ENCODE assay signal across 8 cellular contexts in genomic region chr20:50464026-50464724, GRCh38. TPM values are rescaled to one million over a fixed set of nuclear protein-coding genes. Genes with fewer than 3 reads are reported as not detected.
DNase-seq lines count a peak whose midpoint lies in the region; ATAC-seq, FAIRE-seq and TF ChIP-seq lines count a peak whose summit lies in the region.

No MANE protein-coding gene starts in this region.

- H3K27me3 Mint-ChIP-seq in activated T-helper 1 cell treated with anti-CD3 and anti-CD28 coated beads, Interleukin-12 subunit alpha, Interleukin-12 subunit beta, Interleukin-2, Interleukin-4 antibody, amounts not matched to agents 30 ng/mL and 10 ng/mL and 1 ng/mL, durations not matched to agents 14 hours and 24 hours and 36 hours (ENCODE audit: insufficient read depth), result peaks cover 2% of the 10 kb centered on the region

- FAIRE-seq in urothelium cell line (lab: Jason Lieb, UNC), result peak; percentile 62

- peak; percentile 59 for ATAC-seq in HG03280 (IDR thresholded peaks at IDR 0.05; ENCODE audit: unreplicated experiment)
- ATAC-seq in omental fat pad (ENCODE audit: low FRiP score), result peak; percentile 63
- ATAC-seq in HG03520 (IDR thresholded peaks at IDR 0.05; ENCODE audit: unreplicated experiment), result no peak

- no peaks in the 10 kb centered on the region for H3K9me3 Mint-ChIP-seq in activated T-helper 1 cell treated with anti-CD3 and anti-CD28 coated beads, Interleukin-12 subunit alpha, Interleukin-12 subunit beta, Interleukin-2, Interleukin-4 antibody, amounts not matched to agents 30 ng/mL and 10 ng/mL and 1 ng/mL, durations not matched to agents 14 hours and 24 hours and 36 hours

- H3K4me3 Mint-ChIP-seq in activated T-helper 1 cell treated with anti-CD3 and anti-CD28 coated beads, Interleukin-12 subunit alpha, Interleukin-12 subunit beta, Interleukin-2, Interleukin-4 antibody, amounts not matched to agents 30 ng/mL and 10 ng/mL and 1 ng/mL, durations not matched to agents 14 hours and 24 hours and 36 hours, result no peak overlapping the region

- H3K9me3 ChIP-seq in Peyer's patch, result no peaks in the 10 kb centered on the region

- H3K4me3 ChIP-seq in Peyer's patch, result peak overlapping the region in 3 of 4 donors; percentile 0 to 9 (median 1)
- H3K4me3 ChIP-seq in fibroblast of pulmonary artery (replicated peaks; ENCODE audit: low read depth, low read length), result no peak overlapping the region

- no peak overlapping the region for H3K27ac ChIP-seq in Peyer's patch

- TF ChIP-seq CTCF in Peyer's patch (IDR thresholded peaks at IDR 0.05) (peak; percentile 62 to 83 (median 72)), fibroblast of pulmonary artery (IDR thresholded peaks at IDR 0.05; ENCODE audit: low read length, missing control alignments) (peak; percentile 60), omental fat pad (IDR thresholded peaks at IDR 0.05) (peak in 1 of 3 donors; percentile 74)

- peaks cover 0 to 6% (median 0%) of the 10 kb centered on the region in 4 donors for H3K4me1 ChIP-seq in Peyer's patch

- H3K36me3 Mint-ChIP-seq in activated T-helper 1 cell treated with anti-CD3 and anti-CD28 coated beads, Interleukin-12 subunit alpha, Interleukin-12 subunit beta, Interleukin-2, Interleukin-4 antibody, amounts not matched to agents 30 ng/mL and 10 ng/mL and 1 ng/mL, durations not matched to agents 14 hours and 24 hours and 36 hours (ENCODE audit: low read depth), result peaks cover 2% of the 10 kb centered on the region

- TF ChIP-seq POLR2A in Peyer's patch (IDR thresholded peaks at IDR 0.05), result no peak

- intact Hi-C loops in activated T-helper 1 cell treated with anti-CD3 and anti-CD28 coated beads, Interleukin-12 subunit alpha, Interleukin-12 subunit beta, Interleukin-2, Interleukin-4 antibody, amounts not matched to agents 30 ng/mL and 10 ng/mL and 1 ng/mL, durations not matched to agents 14 hours and 24 hours and 36 hours (cut with micrococcal nuclease), result loop anchor here (1.0 to 10.0 kb wide), 6 partner anchors 77 to 482 kb away; partner anchors contain the start of genes CEBPB, SNAI1 and UBE2V1

- H3K27ac Mint-ChIP-seq in activated T-helper 1 cell treated with anti-CD3 and anti-CD28 coated beads, Interleukin-12 subunit alpha, Interleukin-12 subunit beta, Interleukin-2, Interleukin-4 antibody, amounts not matched to agents 30 ng/mL and 10 ng/mL and 1 ng/mL, durations not matched to agents 14 hours and 24 hours and 36 hours, result no peak overlapping the region

- H3K36me3 ChIP-seq in Peyer's patch, result no peaks in the 10 kb centered on the region

- H3K27me3 ChIP-seq in Peyer's patch, result no peaks in the 10 kb centered on the region

- peaks cover 17% of the 10 kb centered on the region for H3K4me1 Mint-ChIP-seq in activated T-helper 1 cell treated with anti-CD3 and anti-CD28 coated beads, Interleukin-12 subunit alpha, Interleukin-12 subunit beta, Interleukin-2, Interleukin-4 antibody, amounts not matched to agents 30 ng/mL and 10 ng/mL and 1 ng/mL, durations not matched to agents 14 hours and 24 hours and 36 hours (ENCODE audit: low read depth)

- DNase-seq in Daoy (ENCODE audit: low read depth) (peak; percentile 57), Peyer's patch (peak; percentile 38 to 79 (median 72)), fibroblast of pulmonary artery (ENCODE audit: low read depth) (peak; percentile 67), omental fat pad (ENCODE audit: low spot score) (no peak), urothelium cell line (ENCODE audit: low spot score) (peak; percentile 73)
- peak; percentile 45 for DNase-seq in activated T-helper 1 cell treated with anti-CD3 and anti-CD28 coated beads, Interleukin-12 subunit alpha, Interleukin-12 subunit beta, Interleukin-2, Interleukin-4 antibody, amounts not matched to agents 30 ng/mL and 10 ng/mL and 1 ng/mL, durations not matched to agents 14 hours and 24 hours and 36 hours (ENCODE audit: low spot score)

RNA-seq across cellular contexts. Expression of gene PTPN1, which starts 46.0 kb away (rescaled TPM):
- 32.2 and 33.4 TPM in 2 replicates for total RNA-seq in Daoy (2014; rRNA removed; shearing (Covaris generic))
- total RNA-seq in Peyer's patch (10 to 100 TPM; 13.8 to 40.4 (median 22.0) TPM), omental fat pad (100 to 1,000 TPM in 1 of 4 donors, 10 to 100 TPM in 3; 22.2 to 107 (median 42.7) TPM)
- total RNA-seq in activated T-helper 1 cell treated with anti-CD3 and anti-CD28 coated beads, Interleukin-12 subunit alpha, Interleukin-12 subunit beta, Interleukin-2, Interleukin-4 antibody, amounts not matched to agents 30 ng/mL and 10 ng/mL and 1 ng/mL, durations not matched to agents 14 hours and 24 hours and 36 hours, result 60.0 and 60.5 TPM in 2 replicates
